Comparison of ENCODE assay signal across 1 cellular context in genomic region chr2:20534913-20535801, GRCh38.
TF ChIP-seq lines count a peak whose summit lies in the region.

No MANE protein-coding gene starts in this region.

TF ChIP-seq in HepG2, 621 proteins besides CTCF, POLR2A, EP300 and RAD21 (continued from another document and continues in another):
- TF ChIP-seq SAFB2 (CRISPR knock-in tag; IDR thresholded peaks at IDR 0.05; ENCODE audit: borderline replicate concordance, low read depth) (no peak), CEBPB (IDR thresholded peaks at IDR 0.05; ENCODE audit: borderline replicate concordance, low read depth, low read length) (peak; percentile 90), ZNF513 (CRISPR knock-in tag; conservative IDR thresholded peaks at IDR 0.05) (no peak), DRAP1 (CRISPR knock-in tag; IDR thresholded peaks at IDR 0.05) (no peak), ZNF788 (CRISPR knock-in tag; IDR thresholded peaks at IDR 0.05; ENCODE audit: borderline replicate concordance) (0 out of 2 replicates have a peak, but pooled peaks have one; percentile 53), FOXP4 (CRISPR knock-in tag; IDR thresholded peaks at IDR 0.05) (peak; percentile 100), CBX5 (CRISPR knock-in tag; IDR thresholded peaks at IDR 0.05; ENCODE audit: borderline replicate concordance) (no peak), TAF1 (CRISPR knock-in tag; IDR thresholded peaks at IDR 0.05) (no peak), ISX (CRISPR knock-in tag; conservative IDR thresholded peaks at IDR 0.05) (no peak), FOXP1 (IDR thresholded peaks at IDR 0.05) (peak; percentile 99), FOXP1 (CRISPR knock-in tag; IDR thresholded peaks at IDR 0.05) (peak; percentile 100), ZNF850 (CRISPR knock-in tag; conservative IDR thresholded peaks at IDR 0.05) (no peak), ZNF724P (CRISPR knock-in tag; IDR thresholded peaks at IDR 0.05; ENCODE audit: borderline replicate concordance) (no peak), ARHGAP35 (CRISPR knock-in tag; IDR thresholded peaks at IDR 0.05; ENCODE audit: borderline replicate concordance) (no peak), ZNF160 (CRISPR knock-in tag; IDR thresholded peaks at IDR 0.05) (0 out of 2 replicates have a peak, but pooled peaks have one; percentile 40), ZNF337 (CRISPR knock-in tag; IDR thresholded peaks at IDR 0.05; ENCODE audit: borderline replicate concordance, low read depth) (no peak), ZNF720 (CRISPR knock-in tag; IDR thresholded peaks at IDR 0.05) (no peak), ZKSCAN5 (CRISPR knock-in tag; IDR thresholded peaks at IDR 0.05) (no peak), RFX3 (CRISPR knock-in tag; IDR thresholded peaks at IDR 0.05) (no peak), MLLT10 (CRISPR knock-in tag; IDR thresholded peaks at IDR 0.05) (no peak), NPAS2 (CRISPR knock-in tag; IDR thresholded peaks at IDR 0.05; ENCODE audit: borderline replicate concordance) (no peak), ZNF34 (CRISPR knock-in tag; IDR thresholded peaks at IDR 0.05; ENCODE audit: borderline replicate concordance) (no peak), ZNF556 (CRISPR knock-in tag; IDR thresholded peaks at IDR 0.05; ENCODE audit: borderline replicate concordance) (no peak), GLI4 (CRISPR knock-in tag; IDR thresholded peaks at IDR 0.05; ENCODE audit: borderline replicate concordance) (0 out of 2 replicates have a peak, but pooled peaks have one; percentile 46), SALL2 (CRISPR knock-in tag; IDR thresholded peaks at IDR 0.05) (no peak), PRDM4 (CRISPR knock-in tag; IDR thresholded peaks at IDR 0.05; ENCODE audit: borderline replicate concordance) (no peak), ZNF883 (CRISPR knock-in tag; IDR thresholded peaks at IDR 0.05; ENCODE audit: not compliant biosample characterization) (peak; percentile 33), MLXIP (CRISPR knock-in tag; IDR thresholded peaks at IDR 0.05; ENCODE audit: borderline replicate concordance) (no peak), IKZF4 (CRISPR knock-in tag; IDR thresholded peaks at IDR 0.05; ENCODE audit: borderline replicate concordance, low read depth, not compliant biosample characterization) (peak; percentile 59), ZNF225 (CRISPR knock-in tag; IDR thresholded peaks at IDR 0.05) (no peak), CHD2 (IDR thresholded peaks at IDR 0.05; ENCODE audit: low read depth, low read length) (no peak), PRPF4 (IDR thresholded peaks at IDR 0.05; ENCODE audit: low read depth, low read length, poor library complexity, severe bottlenecking) (no peak), RFXAP (CRISPR knock-in tag; IDR thresholded peaks at IDR 0.05; ENCODE audit: borderline replicate concordance) (peak; percentile 64; the same call in 1 of the 2 replicates), ZNF235 (CRISPR knock-in tag; IDR thresholded peaks at IDR 0.05; ENCODE audit: borderline replicate concordance) (no peak), ZNF629 (CRISPR knock-in tag; conservative IDR thresholded peaks at IDR 0.05) (no peak), TOPORS (CRISPR knock-in tag; IDR thresholded peaks at IDR 0.05) (no peak), ZSCAN9 (CRISPR knock-in tag; IDR thresholded peaks at IDR 0.05; ENCODE audit: borderline replicate concordance) (peak; percentile 26; the same call in 1 of the 2 replicates), SRY (CRISPR knock-in tag; IDR thresholded peaks at IDR 0.05) (no peak), TGIF2 (CRISPR knock-in tag; IDR thresholded peaks at IDR 0.05) (no peak), ZNF142 (CRISPR knock-in tag; IDR thresholded peaks at IDR 0.05) (no peak), ZNF670 (CRISPR knock-in tag; IDR thresholded peaks at IDR 0.05; ENCODE audit: borderline replicate concordance) (no peak), SP1 (IDR thresholded peaks at IDR 0.05) (no peak), SP1 (CRISPR knock-in tag; IDR thresholded peaks at IDR 0.05) (no peak), MXI1 (IDR thresholded peaks at IDR 0.05; ENCODE audit: borderline replicate concordance, low read depth, low read length) (peak; percentile 39; the same call in 1 of the 3 replicates), UBTF (CRISPR knock-in tag; IDR thresholded peaks at IDR 0.05) (0 out of 2 replicates have a peak, but pooled peaks have one; percentile 29)
- TF ChIP-seq, protein P1, sequence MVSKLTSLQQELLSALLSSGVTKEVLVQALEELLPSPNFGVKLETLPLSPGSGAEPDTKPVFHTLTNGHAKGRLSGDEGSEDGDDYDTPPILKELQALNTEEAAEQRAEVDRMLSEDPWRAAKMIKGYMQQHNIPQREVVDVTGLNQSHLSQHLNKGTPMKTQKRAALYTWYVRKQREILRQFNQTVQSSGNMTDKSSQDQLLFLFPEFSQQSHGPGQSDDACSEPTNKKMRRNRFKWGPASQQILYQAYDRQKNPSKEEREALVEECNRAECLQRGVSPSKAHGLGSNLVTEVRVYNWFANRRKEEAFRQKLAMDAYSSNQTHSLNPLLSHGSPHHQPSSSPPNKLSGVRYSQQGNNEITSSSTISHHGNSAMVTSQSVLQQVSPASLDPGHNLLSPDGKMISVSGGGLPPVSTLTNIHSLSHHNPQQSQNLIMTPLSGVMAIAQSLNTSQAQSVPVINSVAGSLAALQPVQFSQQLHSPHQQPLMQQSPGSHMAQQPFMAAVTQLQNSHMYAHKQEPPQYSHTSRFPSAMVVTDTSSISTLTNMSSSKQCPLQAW (CRISPR knock-in tag; IDR thresholded peaks at IDR 0.05): peak; percentile 18
